In the genomic region with DNA sequence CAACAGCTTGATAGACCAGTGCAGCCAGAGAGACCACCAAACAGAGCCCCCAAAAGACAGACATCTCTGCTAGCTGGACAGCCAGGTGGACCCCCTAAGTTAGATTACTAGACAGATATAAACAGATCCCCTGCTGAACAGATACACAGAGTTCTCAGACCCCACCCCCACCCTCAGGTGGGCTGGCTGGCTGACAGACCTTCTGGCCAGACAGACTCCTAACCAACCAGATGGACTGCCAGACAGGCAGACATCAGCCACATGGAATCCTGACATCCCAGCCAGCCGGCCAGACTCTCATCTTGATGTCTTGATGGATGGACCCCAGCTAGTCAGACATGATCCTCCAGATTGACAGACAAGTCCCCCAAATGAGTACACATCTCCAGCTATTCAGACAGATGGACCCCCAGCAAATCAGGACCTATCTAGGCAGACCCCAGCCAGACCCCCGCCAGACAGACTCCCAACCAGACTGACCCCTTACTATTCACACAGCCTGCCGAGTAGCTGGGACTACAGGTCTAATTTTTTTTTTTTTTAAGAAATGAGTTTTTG, we compare ENCODE assay signal across 8 cellular contexts. TPM values are rescaled to one million over a fixed set of nuclear protein-coding genes. Genes with fewer than 3 reads are reported as not detected.
DNase-seq lines count a peak whose midpoint lies in the region; ATAC-seq and TF ChIP-seq lines count a peak whose summit lies in the region.

No MANE protein-coding gene starts in this region.

- POLR2A ChIA-PET in WTC11 (lab: Charles Lee), result interaction anchor here (1.0 kb wide), 1 partner anchor 54 kb away, joined by 3 read pairs; no protein-coding TSS in a partner anchor

- no peak for DNase-seq in activated T-cell treated with anti-CD3 and anti-CD28 coated beads, Interleukin-2, amount 50 U/mL, for 72 hours
- no peak for DNase-seq in activated T-cell treated with anti-CD3 and anti-CD28 coated beads for 4 hours
- DNase-seq in WTC11 (ENCODE audit: low spot score), result no peak
- no peak for DNase-seq in foreskin fibroblast
- no peak for DNase-seq in stimulated activated naive CD8-positive, alpha-beta T cell treated with anti-CD3 and anti-CD28 coated beads, Interleukin-15, amount 100 ng/mL, for 72 hours
- no peak for DNase-seq in HPDE6-E6E7 (ENCODE audit: extremely low spot score)
- DNase-seq in NCI-H345 treated with DMSO at 0.1 percent for 48 hours (lab: John Stamatoyannopoulos, UW; ENCODE audit: unreplicated experiment), result no peak
- DNase-seq in iPS-NIHi7 (ENCODE audit: extremely low spot score), result no peak

- H3K9me3 Mint-ChIP-seq in activated T-cell treated with anti-CD3 and anti-CD28 coated beads, Interleukin-2, amount 50 U/mL, for 72 hours, result no peaks in the 10 kb centered on the region
- no peaks in the 10 kb centered on the region for H3K9me3 Mint-ChIP-seq in WTC11
- no peaks in the 10 kb centered on the region for H3K9me3 Mint-ChIP-seq in stimulated activated naive CD8-positive, alpha-beta T cell treated with anti-CD3 and anti-CD28 coated beads, Interleukin-15, amount 100 ng/mL, for 72 hours

- H3K27me3 Mint-ChIP-seq in activated T-cell treated with anti-CD3 and anti-CD28 coated beads, Interleukin-2, amount 50 U/mL, for 72 hours (ENCODE audit: low read depth), result no peaks in the 10 kb centered on the region
- peaks cover 4% of the 10 kb centered on the region for H3K27me3 Mint-ChIP-seq in WTC11 (ENCODE audit: low read depth)
- H3K27me3 Mint-ChIP-seq in stimulated activated naive CD8-positive, alpha-beta T cell treated with anti-CD3 and anti-CD28 coated beads, Interleukin-15, amount 100 ng/mL, for 72 hours, result no peaks in the 10 kb centered on the region

- H3K4me3 ChIP-seq in foreskin fibroblast (ENCODE audit: low read depth in 1 of 2, low read length in 2 of 2), result peak overlapping the region; percentile 96 to 98

- no peak for ATAC-seq in activated T-cell treated with anti-CD3 and anti-CD28 coated beads, Interleukin-2, amount 50 U/mL, for 72 hours (replicated peaks in 1 of 2)
- ATAC-seq in WTC11, result no peak
- no peak for ATAC-seq in stimulated activated naive CD8-positive, alpha-beta T cell treated with anti-CD3 and anti-CD28 coated beads, Interleukin-15, amount 100 ng/mL, for 72 hours

- CTCF ChIA-PET in WTC11 (lab: Charles Lee), result interaction anchor here (1.1 to 2.4 kb wide), 4 partner anchors 12 to 354 kb away, joined by 4 to 26 read pairs (median 13); a partner anchor contains a TSS

- peaks cover 12 to 28% of the 10 kb centered on the region in 2 donors for H3K36me3 Mint-ChIP-seq in activated T-cell treated with anti-CD3 and anti-CD28 coated beads, Interleukin-2, amount 50 U/mL, for 72 hours (ENCODE audit: insufficient read depth in 2 of 2)
- peaks cover 18% of the 10 kb centered on the region for H3K36me3 Mint-ChIP-seq in WTC11

- H3K4me1 Mint-ChIP-seq in activated T-cell treated with anti-CD3 and anti-CD28 coated beads, Interleukin-2, amount 50 U/mL, for 72 hours (ENCODE audit: low read depth), result peaks cover 76% of the 10 kb centered on the region
- peaks cover 30% of the 10 kb centered on the region for H3K4me1 Mint-ChIP-seq in WTC11
- peaks cover 78% of the 10 kb centered on the region for H3K4me1 Mint-ChIP-seq in stimulated activated naive CD8-positive, alpha-beta T cell treated with anti-CD3 and anti-CD28 coated beads, Interleukin-15, amount 100 ng/mL, for 72 hours

- H3K27ac Mint-ChIP-seq in activated T-cell treated with anti-CD3 and anti-CD28 coated beads, Interleukin-2, amount 50 U/mL, for 72 hours, result peak overlapping the region; percentile 68
- H3K27ac Mint-ChIP-seq in WTC11, result no peak overlapping the region
- peak overlapping the region in 1 of 2 donors; percentile 22 for H3K27ac Mint-ChIP-seq in stimulated activated naive CD8-positive, alpha-beta T cell treated with anti-CD3 and anti-CD28 coated beads, Interleukin-15, amount 100 ng/mL, for 72 hours

- peak overlapping the region; percentile 83 to 88 for H3K4me3 Mint-ChIP-seq in activated T-cell treated with anti-CD3 and anti-CD28 coated beads, Interleukin-2, amount 50 U/mL, for 72 hours
- peak overlapping the region; percentile 42; the same call in 1 of the 2 replicates for H3K4me3 Mint-ChIP-seq in WTC11
- peak overlapping the region; percentile 55 to 96 for H3K4me3 Mint-ChIP-seq in stimulated activated naive CD8-positive, alpha-beta T cell treated with anti-CD3 and anti-CD28 coated beads, Interleukin-15, amount 100 ng/mL, for 72 hours

- TF ChIP-seq CTCF in WTC11 (IDR thresholded peaks at IDR 0.05), result no peak
- TF ChIP-seq CTCF in foreskin fibroblast (IDR thresholded peaks at IDR 0.05; ENCODE audit: low read depth, low read length), result no peak

TF ChIP-seq in WTC11, 78 proteins besides CTCF, POLR2A, EP300 and RAD21:
- TF ChIP-seq ETV6 (CRISPR knock-in tag; IDR thresholded peaks at IDR 0.05) (no peak), SMAD3 (CRISPR knock-in tag; IDR thresholded peaks at IDR 0.05; ENCODE audit: borderline replicate concordance) (no peak), ZNF317 (CRISPR knock-in tag; IDR thresholded peaks at IDR 0.05; ENCODE audit: borderline replicate concordance, low read depth) (no peak), TEAD4 (CRISPR knock-in tag; IDR thresholded peaks at IDR 0.05) (no peak), RORB (CRISPR knock-in tag; IDR thresholded peaks at IDR 0.05) (no peak), FOXP1 (CRISPR knock-in tag; IDR thresholded peaks at IDR 0.05; ENCODE audit: borderline replicate concordance) (no peak), FOXJ3 (CRISPR knock-in tag; IDR thresholded peaks at IDR 0.05; ENCODE audit: borderline replicate concordance) (no peak)
- TF ChIP-seq, protein P1, sequence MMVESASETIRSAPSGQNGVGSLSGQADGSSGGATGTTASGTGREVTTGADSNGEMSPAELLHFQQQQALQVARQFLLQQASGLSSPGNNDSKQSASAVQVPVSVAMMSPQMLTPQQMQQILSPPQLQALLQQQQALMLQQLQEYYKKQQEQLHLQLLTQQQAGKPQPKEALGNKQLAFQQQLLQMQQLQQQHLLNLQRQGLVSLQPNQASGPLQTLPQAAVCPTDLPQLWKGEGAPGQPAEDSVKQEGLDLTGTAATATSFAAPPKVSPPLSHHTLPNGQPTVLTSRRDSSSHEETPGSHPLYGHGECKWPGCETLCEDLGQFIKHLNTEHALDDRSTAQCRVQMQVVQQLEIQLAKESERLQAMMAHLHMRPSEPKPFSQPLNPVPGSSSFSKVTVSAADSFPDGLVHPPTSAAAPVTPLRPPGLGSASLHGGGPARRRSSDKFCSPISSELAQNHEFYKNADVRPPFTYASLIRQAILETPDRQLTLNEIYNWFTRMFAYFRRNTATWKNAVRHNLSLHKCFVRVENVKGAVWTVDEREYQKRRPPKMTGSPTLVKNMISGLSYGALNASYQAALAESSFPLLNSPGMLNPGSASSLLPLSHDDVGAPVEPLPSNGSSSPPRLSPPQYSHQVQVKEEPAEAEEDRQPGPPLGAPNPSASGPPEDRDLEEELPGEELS (CRISPR knock-in tag; IDR thresholded peaks at IDR 0.05), result no peak
- TF ChIP-seq, protein P2, sequence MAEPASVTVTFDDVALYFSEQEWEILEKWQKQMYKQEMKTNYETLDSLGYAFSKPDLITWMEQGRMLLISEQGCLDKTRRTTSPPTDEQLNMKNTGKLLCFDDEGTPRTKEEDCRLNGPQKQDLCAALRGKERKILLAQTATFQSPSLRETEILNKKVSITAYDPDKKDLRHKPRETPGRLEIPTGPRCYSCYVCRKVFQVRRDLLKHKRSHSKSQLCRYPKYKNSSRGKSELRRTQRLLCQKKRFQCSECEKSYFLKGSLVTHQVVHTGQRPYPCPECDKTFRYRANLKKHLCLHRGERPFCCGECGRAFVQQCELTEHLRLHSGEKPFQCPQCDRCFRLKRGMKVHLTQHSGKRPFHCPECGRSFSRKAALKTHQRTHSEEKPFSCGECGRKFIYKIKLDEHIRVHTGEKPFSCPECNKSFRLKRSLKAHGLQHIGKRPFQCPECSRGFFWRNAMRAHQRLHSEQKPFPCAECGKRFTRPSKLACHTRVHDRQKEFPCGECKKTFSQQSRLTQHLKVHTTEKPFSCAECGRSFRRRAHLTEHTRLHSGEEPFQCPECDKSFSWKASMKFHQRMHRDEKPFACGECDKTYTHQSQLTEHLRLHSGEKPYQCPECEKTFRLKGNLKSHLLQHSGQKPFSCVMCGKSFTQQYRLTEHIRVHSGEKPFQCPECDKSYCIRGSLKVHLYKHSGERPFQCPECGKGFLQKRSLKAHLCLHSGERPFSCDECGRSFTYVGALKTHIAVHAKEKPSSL (CRISPR knock-in tag; conservative IDR thresholded peaks at IDR 0.05), result no peak

RNA-seq across cellular contexts. Expression of a gene that starts 18.0 kb away (rescaled TPM):
- 10 to 100 TPM; 48.8 to 50.7 TPM for total RNA-seq in activated T-cell treated with anti-CD3 and anti-CD28 coated beads, Interleukin-2, amount 50 U/mL, for 72 hours
- total RNA-seq in WTC11 (2021), result 15.7 to 21.8 TPM (median 21.0 TPM) in 3 replicates

RNA-seq across cellular contexts. Expression of a gene that starts 31.2 kb away (rescaled TPM):
- 10 to 100 TPM; 77.4 to 95.4 TPM for total RNA-seq in activated T-cell treated with anti-CD3 and anti-CD28 coated beads, Interleukin-2, amount 50 U/mL, for 72 hours
- 80.4 to 89.2 TPM (median 85.2 TPM) in 3 replicates for total RNA-seq in WTC11 (2021)
